Comparison of ENCODE assay signal across 8 cellular contexts in the genomic region with DNA sequence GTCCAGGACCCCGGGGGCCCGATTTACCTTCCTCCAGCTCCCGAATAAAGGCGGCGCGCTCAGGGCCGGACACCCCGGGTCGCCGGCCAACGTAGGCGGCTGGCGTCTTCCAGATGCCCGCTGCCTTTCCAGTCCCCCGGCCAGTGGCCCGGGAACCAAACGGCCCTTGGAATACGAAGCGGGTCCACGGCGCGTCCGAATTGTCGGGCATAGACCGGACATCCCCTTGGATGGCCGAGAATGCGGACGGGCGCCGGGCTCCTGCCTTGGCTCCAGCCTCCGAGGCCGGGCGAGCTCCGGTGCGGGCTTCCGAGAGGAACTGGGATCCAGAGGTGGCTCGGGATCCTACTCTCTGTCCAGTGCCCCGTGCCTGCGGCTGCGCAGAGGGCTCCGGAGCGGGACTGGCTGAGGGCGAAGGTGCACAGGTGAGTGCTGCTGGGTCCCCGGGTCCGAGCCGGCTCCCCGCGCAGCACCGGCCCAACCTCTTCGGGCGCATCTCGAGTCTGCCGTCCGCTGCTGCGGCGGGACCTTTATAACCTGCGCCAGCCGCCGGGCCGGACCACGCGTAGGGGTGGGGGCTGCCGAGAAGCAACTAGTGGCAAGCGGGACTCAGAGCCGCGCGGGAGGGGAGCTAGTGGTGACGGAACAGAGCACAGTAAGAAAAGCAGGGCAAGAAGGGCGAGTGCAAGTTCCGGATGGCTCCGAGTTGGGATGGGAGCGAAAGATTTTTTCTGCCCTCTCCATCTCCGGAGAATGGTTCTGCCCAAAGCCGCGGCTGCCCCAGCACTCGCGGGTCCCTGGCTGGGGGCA.
DNase-seq lines count a peak whose midpoint lies in the region; ATAC-seq and TF ChIP-seq lines count a peak whose summit lies in the region.

A gene with protein sequence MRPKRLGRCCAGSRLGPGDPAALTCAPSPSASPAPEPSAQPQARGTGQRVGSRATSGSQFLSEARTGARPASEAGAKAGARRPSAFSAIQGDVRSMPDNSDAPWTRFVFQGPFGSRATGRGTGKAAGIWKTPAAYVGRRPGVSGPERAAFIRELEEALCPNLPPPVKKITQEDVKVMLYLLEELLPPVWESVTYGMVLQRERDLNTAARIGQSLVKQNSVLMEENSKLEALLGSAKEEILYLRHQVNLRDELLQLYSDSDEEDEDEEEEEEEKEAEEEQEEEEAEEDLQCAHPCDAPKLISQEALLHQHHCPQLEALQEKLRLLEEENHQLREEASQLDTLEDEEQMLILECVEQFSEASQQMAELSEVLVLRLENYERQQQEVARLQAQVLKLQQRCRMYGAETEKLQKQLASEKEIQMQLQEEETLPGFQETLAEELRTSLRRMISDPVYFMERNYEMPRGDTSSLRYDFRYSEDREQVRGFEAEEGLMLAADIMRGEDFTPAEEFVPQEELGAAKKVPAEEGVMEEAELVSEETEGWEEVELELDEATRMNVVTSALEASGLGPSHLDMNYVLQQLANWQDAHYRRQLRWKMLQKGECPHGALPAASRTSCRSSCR (minus strand): TSS at position 505 of the 810 bp plus-strand sequence. CDS start 9 bp downstream, at position 496.

- peak; percentile 66 for DNase-seq in D341Med (ENCODE audit: low spot score)
- peak; percentile 65 for DNase-seq in NCI-H2227 treated with DMSO at 0.1 percent for 48 hours (lab: John Stamatoyannopoulos, UW)
- peak; percentile 13 for DNase-seq in brain microvascular endothelial cell
- DNase-seq in inferior parietal cortex (ENCODE audit: extremely low spot score), result peak; percentile 6
- DNase-seq in stimulated activated naive B cell treated with anti-CD40 and anti-IgM and Interleukin-4, amounts not matched to agents 10 μg/mL and 1 μg/mL and 100 μg/mL, for 72 hours, result peak; percentile 18
- DNase-seq in foreskin melanocyte, result no peak
- no peak for DNase-seq in pons (ENCODE audit: low spot score)

- TF ChIP-seq CTCF in brain microvascular endothelial cell (IDR thresholded peaks at IDR 0.05; ENCODE audit: low read depth, low read length, missing control alignments), result no peak

- H3K36me3 ChIP-seq in brain microvascular endothelial cell (replicated peaks), result no peaks in the 10 kb centered on the region

- in situ Hi-C loops in brain microvascular endothelial cell (cut with HindIII; ENCODE audit: low pct_ligation_motif_present, low sequenced_read_pairs), result no loop called here

- H3K27me3 ChIP-seq in brain microvascular endothelial cell (replicated peaks), result peaks cover 53% of the 10 kb centered on the region

- H3K27ac ChIP-seq in brain microvascular endothelial cell, result no peak within 1 kb of the TSS

- peak within 1 kb of the TSS; percentile 51 for H3K27ac Mint-ChIP-seq in stimulated activated naive B cell treated with anti-CD40 and anti-IgM and Interleukin-4, amounts not matched to agents 10 μg/mL and 1 μg/mL and 100 μg/mL, for 72 hours

- H3K27me3 Mint-ChIP-seq in stimulated activated naive B cell treated with anti-CD40 and anti-IgM and Interleukin-4, amounts not matched to agents 10 μg/mL and 1 μg/mL and 100 μg/mL, for 72 hours, result peaks cover 59 to 85% of the 10 kb centered on the region in 2 donors

- peaks cover 17 to 28% of the 10 kb centered on the region in 2 donors for H3K4me1 Mint-ChIP-seq in stimulated activated naive B cell treated with anti-CD40 and anti-IgM and Interleukin-4, amounts not matched to agents 10 μg/mL and 1 μg/mL and 100 μg/mL, for 72 hours

- H3K4me3 Mint-ChIP-seq in stimulated activated naive B cell treated with anti-CD40 and anti-IgM and Interleukin-4, amounts not matched to agents 10 μg/mL and 1 μg/mL and 100 μg/mL, for 72 hours, result peak within 1 kb of the TSS; percentile 73 to 77

- no peaks in the 10 kb centered on the region for H3K36me3 Mint-ChIP-seq in stimulated activated naive B cell treated with anti-CD40 and anti-IgM and Interleukin-4, amounts not matched to agents 10 μg/mL and 1 μg/mL and 100 μg/mL, for 72 hours

- no peaks in the 10 kb centered on the region for H3K9me3 Mint-ChIP-seq in stimulated activated naive B cell treated with anti-CD40 and anti-IgM and Interleukin-4, amounts not matched to agents 10 μg/mL and 1 μg/mL and 100 μg/mL, for 72 hours

- peak; percentile 41 to 45 for ATAC-seq in stimulated activated naive B cell treated with anti-CD40 and anti-IgM and Interleukin-4, amounts not matched to agents 10 μg/mL and 1 μg/mL and 100 μg/mL, for 72 hours (replicated peaks)
- no peak for ATAC-seq in HG02759 (IDR thresholded peaks at IDR 0.05; ENCODE audit: unreplicated experiment)

- peak within 1 kb of the TSS; percentile 41 for H3K4me3 ChIP-seq in brain microvascular endothelial cell (ENCODE audit: low read depth, low read length)

Comparison
In these comparisons a context has a peak if more than half of its experiments do, and no peak if none do; other contexts are left out.
1. DNase-seq: peak in D341Med (single experiment), NCI-H2227 treated with DMSO at 0.1 percent for 48 hours (single experiment), brain microvascular endothelial cell (single experiment), inferior parietal cortex (single experiment) and stimulated activated naive B cell treated with anti-CD40 and anti-IgM and Interleukin-4, amounts not matched to agents 10 μg/mL and 1 μg/mL and 100 μg/mL, for 72 hours (single experiment); none in foreskin melanocyte (single experiment) and pons (single experiment).